23 cellular contexts compared by ENCODE assay signal in the genomic region with DNA sequence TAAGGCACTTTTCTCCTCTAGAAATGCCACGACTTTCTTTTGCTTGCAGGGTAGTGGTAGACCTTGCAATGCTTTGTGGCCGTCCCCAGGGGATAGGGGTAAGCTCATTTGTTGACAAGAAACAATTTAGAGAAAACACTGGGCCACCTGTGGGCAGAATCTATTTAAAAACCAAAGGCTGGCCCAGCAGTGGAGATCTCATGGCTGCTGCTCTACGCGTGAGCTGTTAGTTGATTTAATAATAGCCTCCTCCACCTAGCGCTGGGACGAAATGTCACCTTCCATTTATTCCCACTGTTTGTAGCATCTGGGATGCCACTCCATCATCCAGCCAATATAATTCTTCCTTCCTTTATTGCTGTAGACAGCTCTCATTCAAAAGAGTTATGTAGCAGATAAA.
DNase-seq lines count a peak whose midpoint lies in the region; ATAC-seq, FAIRE-seq and TF ChIP-seq lines count a peak whose summit lies in the region.
"Had no signal": no experiment of that assay in that cellular context is flagged by ENCODE, and none has a peak within 500 bp of the region (broad histone marks: within the 10 kb centered on the region; RNA-seq: fewer than 3 reads in every experiment).

No MANE protein-coding gene starts in this region.

- H3K27ac ChIP-seq in GM12878 (ENCODE audit: control insufficient read depth, insufficient read depth) = no peak overlapping the region
- H3K27ac ChIP-seq: adrenal gland, breast epithelium, ovary, Peyer's patch, testis, WERI-Rb-1 had no signal

- no peak overlapping the region for H2AFZ ChIP-seq in GM12878 (ENCODE audit: control insufficient read depth, low read depth, low read length)

- no peak for FAIRE-seq in GM12878 (lab: Jason Lieb, UNC)
- FAIRE-seq: keratinocyte had no signal

- no peak for TF ChIP-seq CTCF in GM12878 (IDR thresholded peaks at IDR 0.05 in 2 of 3, conservative IDR thresholded peaks at IDR 0.05 in 1 of 3; ENCODE audit: control insufficient read depth in 2 of 3, extremely low read depth in 1 of 3, insufficient read depth in 1 of 3, low read depth in 3 of 3, low read length in 3 of 3)

- peak; percentile 19 for DNase-seq in ELF-1 (ENCODE audit: low read depth, low spot score)
- DNase-seq in NAMALWA (ENCODE audit: low spot score) = peak; percentile 16
- no peak for DNase-seq in GM12878 (ENCODE audit: low read depth, low spot score)
- DNase-seq in myocyte (ENCODE audit: low read depth) = peak; percentile 84
- DNase-seq in NCI-H187 (lab: John Stamatoyannopoulos, UW) = no peak
- DNase-seq in HPDE6-E6E7 (ENCODE audit: extremely low spot score) = no peak
- DNase-seq: activated effector memory CD4-positive, alpha-beta T cell treated with anti-CD3 and anti-CD28 coated beads, Interleukin-2, amount 50 U/mL, for 16 hours; adrenal gland; DMS 273 treated with DMSO at 0.1 percent for 48 hours; GF-D8; mammary epithelial cell; NCI-H1105; NCI-H446; NK-92 treated with Interleukin-12 subunit alpha and Interleukin-12 subunit beta, amount 100 ng/mL, for 24 hours; ovary; Peyer's patch; T-helper 2 cell; testis; WERI-Rb-1 had no signal

- no peaks in the 10 kb centered on the region for H3K36me3 ChIP-seq in GM12878 (ENCODE audit: control insufficient read depth in 2 of 2, insufficient read depth in 2 of 2, low read length in 1 of 2)
- H3K36me3 ChIP-seq: adrenal gland, breast epithelium, ovary, Peyer's patch, WERI-Rb-1 had no signal

- no peak for TF ChIP-seq POLR2A in GM12878 (IDR thresholded peaks at IDR 0.05; ENCODE audit: low read depth, low read length)

- ATAC-seq in GM12878 = peak; percentile 36; the same call in 1 of the 3 replicates
- ATAC-seq in GM21576 (IDR thresholded peaks at IDR 0.05; ENCODE audit: unreplicated experiment) = no peak
- ATAC-seq: stimulated activated effector memory CD8-positive, alpha-beta T cell treated with anti-CD3 and anti-CD28 coated beads, Interleukin-12 subunit alpha, Interleukin-12 subunit beta, amount 100 ng/mL, for 72 hours had no signal

- H4K20me1 ChIP-seq in GM12878 (ENCODE audit: control insufficient read depth, insufficient read depth) = no peaks in the 10 kb centered on the region

- RAD21 ChIA-PET in GM12878 (lab: Charles Lee; ENCODE audit: unreplicated experiment) = interaction anchor here (1.1 kb wide), 1 partner anchor 149 kb away, joined by 3 read pairs; no protein-coding TSS in a partner anchor

- H3K4me3 ChIP-seq in GM12878 = no peak overlapping the region
- H3K4me3 ChIP-seq: adrenal gland, breast epithelium, ovary, Peyer's patch, testis had no signal

- H3K27me3 ChIP-seq in GM12878 (replicated peaks in 1 of 2; ENCODE audit: control insufficient read depth in 2 of 2, insufficient read depth in 2 of 2, low read length in 1 of 2) = no peaks in the 10 kb centered on the region
- H3K27me3 ChIP-seq: adrenal gland, breast epithelium, ovary, Peyer's patch, testis had no signal

- CTCF ChIA-PET in GM12878 (lab: Yijun Ruan, JAX) = interaction anchor here (1.0 kb wide), 1 partner anchor 13 kb away, joined by 3 read pairs; no protein-coding TSS in a partner anchor

- no peaks in the 10 kb centered on the region for H3K4me1 ChIP-seq in GM12878 (ENCODE audit: control insufficient read depth, insufficient read depth, low read length)
- H3K4me1 ChIP-seq: adrenal gland, breast epithelium, Peyer's patch, testis had no signal

- BruUV-seq in GM12878 (replicated peaks; lab: Mats Ljungman, UMichigan) = no TSS peak

- no peaks in the 10 kb centered on the region; the same call in 2 of the 3 replicates for H3K9me3 ChIP-seq in GM12878 (replicated peaks; ENCODE audit: control insufficient read depth, insufficient read depth, low read length)
- H3K9me3 ChIP-seq: adrenal gland, breast epithelium, ovary, Peyer's patch, testis had no signal

- 22% methylated on average over 6 of the region's 6 CpGs for WGBS in GM12878 (ENCODE audit: insufficient coverage, insufficient replicate concordance, low lambda C conversion rate, missing lambda C conversion rate)

- H3K79me2 ChIP-seq in GM12878 (ENCODE audit: control insufficient read depth, insufficient read depth, low read length) = no peaks in the 10 kb centered on the region

- H3K4me2 ChIP-seq in GM12878 (ENCODE audit: control insufficient read depth, insufficient read depth) = no peak overlapping the region

- intact Hi-C loops in GM12878 (cut with micrococcal nuclease; ENCODE audit: unreplicated experiment) = no loop called here

- SMC1A ChIA-PET in GM12878 (lab: Charles Lee; ENCODE audit: uncharacterized antibody, unreplicated experiment) = interaction anchor here (0.6 to 1.3 kb wide), 9 partner anchors 9 to 309 kb away, joined by 3 to 4 read pairs (median 3); no protein-coding TSS in a partner anchor

- POLR2A ChIA-PET in GM12878 (lab: Charles Lee) = no interaction called here

- TF ChIP-seq EP300 in GM12878 (IDR thresholded peaks at IDR 0.05; ENCODE audit: borderline replicate concordance in 1 of 2, control insufficient read depth in 1 of 2, low read depth in 2 of 2, low read length in 2 of 2) = no peak

- in situ Hi-C loops in GM12878 (cut with MboI) = no loop called here

- H3K9ac ChIP-seq in GM12878 (ENCODE audit: control insufficient read depth, insufficient read depth, low read length) = no peak overlapping the region

- no peak for TF ChIP-seq RAD21 in GM12878 (IDR thresholded peaks at IDR 0.05; ENCODE audit: insufficient read depth, low read depth, low read length)

TF ChIP-seq in GM12878, 131 proteins besides CTCF, POLR2A, EP300 and RAD21:
- TF ChIP-seq YY1 (IDR thresholded peaks at IDR 0.05; ENCODE audit: low read depth, low read length) (no peak), TBL1XR1 (IDR thresholded peaks at IDR 0.05; ENCODE audit: low read depth, low read length) (no peak), SMARCA5 (IDR thresholded peaks at IDR 0.05) (no peak), SREBF1 (IDR thresholded peaks at IDR 0.05; ENCODE audit: low read length) (no peak), ZNF622 (IDR thresholded peaks at IDR 0.05) (no peak), ZSCAN29 (IDR thresholded peaks at IDR 0.05) (no peak)
- TF ChIP-seq, protein P1, sequence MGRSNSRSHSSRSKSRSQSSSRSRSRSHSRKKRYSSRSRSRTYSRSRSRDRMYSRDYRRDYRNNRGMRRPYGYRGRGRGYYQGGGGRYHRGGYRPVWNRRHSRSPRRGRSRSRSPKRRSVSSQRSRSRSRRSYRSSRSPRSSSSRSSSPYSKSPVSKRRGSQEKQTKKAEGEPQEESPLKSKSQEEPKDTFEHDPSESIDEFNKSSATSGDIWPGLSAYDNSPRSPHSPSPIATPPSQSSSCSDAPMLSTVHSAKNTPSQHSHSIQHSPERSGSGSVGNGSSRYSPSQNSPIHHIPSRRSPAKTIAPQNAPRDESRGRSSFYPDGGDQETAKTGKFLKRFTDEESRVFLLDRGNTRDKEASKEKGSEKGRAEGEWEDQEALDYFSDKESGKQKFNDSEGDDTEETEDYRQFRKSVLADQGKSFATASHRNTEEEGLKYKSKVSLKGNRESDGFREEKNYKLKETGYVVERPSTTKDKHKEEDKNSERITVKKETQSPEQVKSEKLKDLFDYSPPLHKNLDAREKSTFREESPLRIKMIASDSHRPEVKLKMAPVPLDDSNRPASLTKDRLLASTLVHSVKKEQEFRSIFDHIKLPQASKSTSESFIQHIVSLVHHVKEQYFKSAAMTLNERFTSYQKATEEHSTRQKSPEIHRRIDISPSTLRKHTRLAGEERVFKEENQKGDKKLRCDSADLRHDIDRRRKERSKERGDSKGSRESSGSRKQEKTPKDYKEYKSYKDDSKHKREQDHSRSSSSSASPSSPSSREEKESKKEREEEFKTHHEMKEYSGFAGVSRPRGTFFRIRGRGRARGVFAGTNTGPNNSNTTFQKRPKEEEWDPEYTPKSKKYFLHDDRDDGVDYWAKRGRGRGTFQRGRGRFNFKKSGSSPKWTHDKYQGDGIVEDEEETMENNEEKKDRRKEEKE (IDR thresholded peaks at IDR 0.05) = no peak
- TF ChIP-seq, protein P2, sequence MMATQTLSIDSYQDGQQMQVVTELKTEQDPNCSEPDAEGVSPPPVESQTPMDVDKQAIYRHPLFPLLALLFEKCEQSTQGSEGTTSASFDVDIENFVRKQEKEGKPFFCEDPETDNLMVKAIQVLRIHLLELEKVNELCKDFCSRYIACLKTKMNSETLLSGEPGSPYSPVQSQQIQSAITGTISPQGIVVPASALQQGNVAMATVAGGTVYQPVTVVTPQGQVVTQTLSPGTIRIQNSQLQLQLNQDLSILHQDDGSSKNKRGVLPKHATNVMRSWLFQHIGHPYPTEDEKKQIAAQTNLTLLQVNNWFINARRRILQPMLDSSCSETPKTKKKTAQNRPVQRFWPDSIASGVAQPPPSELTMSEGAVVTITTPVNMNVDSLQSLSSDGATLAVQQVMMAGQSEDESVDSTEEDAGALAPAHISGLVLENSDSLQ (IDR thresholded peaks at IDR 0.05) = no peak
- TF ChIP-seq, protein P3, sequence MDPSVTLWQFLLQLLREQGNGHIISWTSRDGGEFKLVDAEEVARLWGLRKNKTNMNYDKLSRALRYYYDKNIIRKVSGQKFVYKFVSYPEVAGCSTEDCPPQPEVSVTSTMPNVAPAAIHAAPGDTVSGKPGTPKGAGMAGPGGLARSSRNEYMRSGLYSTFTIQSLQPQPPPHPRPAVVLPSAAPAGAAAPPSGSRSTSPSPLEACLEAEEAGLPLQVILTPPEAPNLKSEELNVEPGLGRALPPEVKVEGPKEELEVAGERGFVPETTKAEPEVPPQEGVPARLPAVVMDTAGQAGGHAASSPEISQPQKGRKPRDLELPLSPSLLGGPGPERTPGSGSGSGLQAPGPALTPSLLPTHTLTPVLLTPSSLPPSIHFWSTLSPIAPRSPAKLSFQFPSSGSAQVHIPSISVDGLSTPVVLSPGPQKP (IDR thresholded peaks at IDR 0.05; ENCODE audit: low read depth, low read length) = no peak

Comparison
In these comparisons a context has a peak if more than half of its experiments do, and no peak if none do; other contexts are left out.
1. DNase-seq: peak in ELF-1 (single experiment), NAMALWA (single experiment) and myocyte (single experiment); none in GM12878 (single experiment), NCI-H187 (0 of 2) and HPDE6-E6E7 (single experiment).